Comparison of ENCODE assay signal across 8 cellular contexts in genomic region chr21:37370152-37371040, GRCh38. TPM values are rescaled to one million over a fixed set of nuclear protein-coding genes. Genes with fewer than 3 reads are reported as not detected.
DNase-seq lines count a peak whose midpoint lies in the region; ATAC-seq and TF ChIP-seq lines count a peak whose summit lies in the region.

No MANE protein-coding gene starts in this region.

- no peaks in the 10 kb centered on the region for H3K9me2 ChIP-seq in SU-DHL-6 (replicated peaks; ENCODE audit: insufficient read depth, low read length)

- peak overlapping the region; percentile 87 to 90 for H3K27ac Mint-ChIP-seq in stimulated activated naive CD8-positive, alpha-beta T cell treated with anti-CD3 and anti-CD28 coated beads, Interleukin-15, amount 100 ng/mL, for 72 hours

- H3F3A ChIP-seq in SU-DHL-6 (ENCODE audit: insufficient read depth): peaks cover 12% of the 10 kb centered on the region

- H3K4me3 Mint-ChIP-seq in stimulated activated naive CD8-positive, alpha-beta T cell treated with anti-CD3 and anti-CD28 coated beads, Interleukin-15, amount 100 ng/mL, for 72 hours: peak overlapping the region; percentile 84 to 89

- TF ChIP-seq CTCF in DND-41 (IDR thresholded peaks at IDR 0.05; ENCODE audit: borderline replicate concordance, extremely low read depth, low read length, poor library complexity, severe bottlenecking) (no peak), SU-DHL-6 (IDR thresholded peaks at IDR 0.05; ENCODE audit: insufficient read depth, low read length, poor library complexity, severe bottlenecking) (no peak), fibroblast of villous mesenchyme (IDR thresholded peaks at IDR 0.05; ENCODE audit: insufficient read depth, low read depth, low read length) (no peak)

- H4K20me1 ChIP-seq in DND-41 (ENCODE audit: insufficient read depth, low read length): peaks cover 73% of the 10 kb centered on the region
- peaks cover 57% of the 10 kb centered on the region for H4K20me1 ChIP-seq in SU-DHL-6 (ENCODE audit: low read depth, low read length)

- peaks cover 63% of the 10 kb centered on the region for H3K4me1 ChIP-seq in DND-41 (ENCODE audit: insufficient read depth, low read length)
- peaks cover 30% of the 10 kb centered on the region for H3K4me1 ChIP-seq in HAP-1

- H3K36me3 ChIP-seq in DND-41 (ENCODE audit: insufficient read depth, low read length) (peaks cover 8% of the 10 kb centered on the region; the same call in 1 of the 2 replicates), HAP-1 (replicated peaks) (peaks cover 3% of the 10 kb centered on the region; the same call in 1 of the 2 replicates), SU-DHL-6 (ENCODE audit: low read length) (no peaks in the 10 kb centered on the region)

- H3K27ac ChIP-seq in DND-41 (ENCODE audit: low read length) (peak overlapping the region; percentile 49), SU-DHL-6 (ENCODE audit: low read depth, low read length) (peak overlapping the region; percentile 18; the same call in 1 of the 2 replicates)

- H3K79me2 ChIP-seq in DND-41 (ENCODE audit: insufficient read depth, low read length): peaks cover 92% of the 10 kb centered on the region
- H3K79me2 ChIP-seq in SU-DHL-6 (ENCODE audit: insufficient read depth, low read length): peaks cover 82% of the 10 kb centered on the region

- H3K4me3 ChIP-seq in DND-41 (ENCODE audit: low read depth in 1 of 2, low read length in 2 of 2) (peak overlapping the region in 1 of 2 experiments; percentile 79; a peak in 1 of 4 replicates), HAP-1 (peak overlapping the region; percentile 59), SU-DHL-6 (ENCODE audit: insufficient read depth, low read length, poor library complexity, severe bottlenecking) (peak overlapping the region; percentile 92), fibroblast of villous mesenchyme (ENCODE audit: low read depth, low read length) (peak overlapping the region; percentile 72)

- H3K9me3 ChIP-seq in DND-41 (ENCODE audit: insufficient read depth, low read length, severe bottlenecking) (no peaks in the 10 kb centered on the region), HAP-1 (no peaks in the 10 kb centered on the region), SU-DHL-6 (ENCODE audit: insufficient read depth, low read length) (no peaks in the 10 kb centered on the region)

- no peaks in the 10 kb centered on the region for H3K9me3 Mint-ChIP-seq in stimulated activated naive CD8-positive, alpha-beta T cell treated with anti-CD3 and anti-CD28 coated beads, Interleukin-15, amount 100 ng/mL, for 72 hours

- ATAC-seq in DND-41 (ENCODE audit: insufficient read depth, low read depth): no peak
- peak; percentile 45 for ATAC-seq in stimulated activated naive CD8-positive, alpha-beta T cell treated with anti-CD3 and anti-CD28 coated beads, Interleukin-15, amount 100 ng/mL, for 72 hours
- ATAC-seq in GM18858 (IDR thresholded peaks at IDR 0.05; ENCODE audit: unreplicated experiment): no peak
- no peak for ATAC-seq in HG02840 (IDR thresholded peaks at IDR 0.05; ENCODE audit: low FRiP score, unreplicated experiment)

- peaks cover 60% of the 10 kb centered on the region for H3K4me1 Mint-ChIP-seq in stimulated activated naive CD8-positive, alpha-beta T cell treated with anti-CD3 and anti-CD28 coated beads, Interleukin-15, amount 100 ng/mL, for 72 hours

- in situ Hi-C loops in HAP-1 (cut with MboI; ENCODE audit: low sequenced_read_pairs): no loop called here

- no peak for DNase-seq in DND-41
- DNase-seq in HAP-1 (ENCODE audit: low spot score in 2 of 2): peak in 1 of 2 experiments; percentile 45
- DNase-seq in fibroblast of villous mesenchyme (ENCODE audit: low read depth): peak; percentile 90
- DNase-seq in stimulated activated naive CD8-positive, alpha-beta T cell treated with anti-CD3 and anti-CD28 coated beads, Interleukin-15, amount 100 ng/mL, for 72 hours: no peak
- no peak for DNase-seq in UCSD-AML1 (lab: John Stamatoyannopoulos, UW; ENCODE audit: unreplicated experiment)

- H3K27me3 ChIP-seq in DND-41 (ENCODE audit: insufficient read depth, low read length, poor library complexity) (no peaks in the 10 kb centered on the region), HAP-1 (ENCODE audit: low read depth) (no peaks in the 10 kb centered on the region), SU-DHL-6 (ENCODE audit: low read length) (no peaks in the 10 kb centered on the region)

- H3K27me3 Mint-ChIP-seq in stimulated activated naive CD8-positive, alpha-beta T cell treated with anti-CD3 and anti-CD28 coated beads, Interleukin-15, amount 100 ng/mL, for 72 hours: no peaks in the 10 kb centered on the region

- peak overlapping the region; percentile 99 for H3K9ac ChIP-seq in DND-41 (ENCODE audit: low read depth, low read length)
- H3K9ac ChIP-seq in SU-DHL-6 (ENCODE audit: low read length): peak overlapping the region; percentile 97

- H2AFZ ChIP-seq in DND-41 (ENCODE audit: low read depth, low read length): no peak overlapping the region
- H2AFZ ChIP-seq in SU-DHL-6 (ENCODE audit: low read depth, low read length, severe bottlenecking): no peak overlapping the region

- peak overlapping the region; percentile 82 for H3K4me2 ChIP-seq in DND-41 (ENCODE audit: insufficient read depth, low read length)
- H3K4me2 ChIP-seq in SU-DHL-6 (ENCODE audit: low read depth, low read length, poor library complexity, severe bottlenecking): peak overlapping the region; percentile 92

RNA-seq across cellular contexts. Expression of gene DYRK1A, which starts 3.8 kb away (rescaled TPM):
- 68.3 and 77.7 TPM in 2 replicates for total RNA-seq in fibroblast of villous mesenchyme
